11 cellular contexts compared by ENCODE assay signal in the genomic region with DNA sequence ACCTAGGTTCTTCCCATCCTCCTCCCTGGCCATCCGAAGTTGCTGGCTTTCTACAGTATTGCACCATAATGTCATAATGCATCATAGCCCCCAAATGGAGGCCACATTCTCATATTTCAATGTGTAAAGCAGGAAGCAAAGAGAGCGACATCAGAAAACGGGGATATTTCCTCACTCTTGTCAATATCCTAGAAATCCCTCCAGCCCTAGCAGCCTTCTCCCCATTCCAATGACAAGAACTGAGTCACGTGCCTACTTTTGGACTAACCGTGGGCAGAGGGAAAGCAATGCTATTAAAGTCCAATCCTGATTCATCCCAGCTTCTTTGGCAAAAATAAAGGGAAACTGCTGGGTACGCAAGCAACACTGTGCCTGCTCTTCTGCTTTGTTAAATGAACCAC. TPM values are rescaled to one million over a fixed set of nuclear protein-coding genes. Genes with fewer than 3 reads are reported as not detected.
DNase-seq lines count a peak whose midpoint lies in the region; ATAC-seq and TF ChIP-seq lines count a peak whose summit lies in the region.
"Had no signal": no experiment of that assay in that cellular context is flagged by ENCODE, and none has a peak within 500 bp of the region (broad histone marks: within the 10 kb centered on the region; RNA-seq: fewer than 3 reads in every experiment).

No MANE protein-coding gene starts in this region.

- WGBS in spleen, 5 donors, result 59 to 73% (median 64%) methylated on average over 6 of the region's 6 CpGs
- WGBS in upper lobe of left lung, 2 donors, result 54 to 74% methylated on average over 6 of the region's 6 CpGs

- TF ChIP-seq CTCF in HFF-Myc (IDR thresholded peaks at IDR 0.05; ENCODE audit: low read depth, low read length, missing control alignments) (no peak), glutamatergic neuron (IDR thresholded peaks at IDR 0.05; ENCODE audit: partially characterized antibody, unreplicated experiment) (no peak), spleen (IDR thresholded peaks at IDR 0.05 in 8 of 11, conservative IDR thresholded peaks at IDR 0.05 in 3 of 11) (no peak), upper lobe of left lung (IDR thresholded peaks at IDR 0.05) (no peak)

- H3K4me1 Mint-ChIP-seq in glutamatergic neuron (ENCODE audit: low read depth, unreplicated experiment), result peaks cover 12% of the 10 kb centered on the region

- peaks cover 12% of the 10 kb centered on the region for H3K9me3 Mint-ChIP-seq in glutamatergic neuron (ENCODE audit: unreplicated experiment)
- H3K9me3 Mint-ChIP-seq: stimulated activated naive CD8-positive, alpha-beta T cell treated with anti-CD3 and anti-CD28 coated beads, Interleukin-15, Interleukin-2, amounts not matched to agents 100 ng/mL and 50 ng/mL, for 24 hours had no signal

- ATAC-seq in GM21423 (IDR thresholded peaks at IDR 0.05; ENCODE audit: unreplicated experiment) (no peak), upper lobe of left lung (ENCODE audit: low FRiP score in 2 of 2) (no peak)

- H3K36me3 Mint-ChIP-seq in glutamatergic neuron (ENCODE audit: unreplicated experiment), result no peaks in the 10 kb centered on the region

- intact Hi-C loops in spleen (cut with DNase I; ENCODE audit: low total_unique reads), result loop anchor here (10.0 kb wide), 1 partner anchor 225 kb away; no protein-coding TSS in a partner anchor

- DNase-seq in HFF-Myc (ENCODE audit: extremely low read depth, low read depth), result no peak
- peak; percentile 77 for DNase-seq in adipocyte (ENCODE audit: low read depth)
- no peak for DNase-seq in glutamatergic neuron
- DNase-seq in spleen, result no peak
- no peak for DNase-seq in NCI-H510A (lab: John Stamatoyannopoulos, UW)
- no peak for DNase-seq in upper lobe of left lung
- DNase-seq: dermis blood vessel endothelial cell, kidney glomerular epithelial cell, MG63 had no signal

- no peak for TF ChIP-seq EP300 in upper lobe of left lung (IDR thresholded peaks at IDR 0.05)

- H3K9me3 ChIP-seq in adipocyte (ENCODE audit: control insufficient read depth, low read length) (no peaks in the 10 kb centered on the region), spleen (no peaks in the 10 kb centered on the region), upper lobe of left lung (no peaks in the 10 kb centered on the region)
- H3K9me3 ChIP-seq: MG63 had no signal

- H3K27me3 ChIP-seq in adipocyte (replicated peaks; ENCODE audit: control insufficient read depth, insufficient read depth, low read length) (no peaks in the 10 kb centered on the region), spleen (replicated peaks in 1 of 7) (no peaks in the 10 kb centered on the region), upper lobe of left lung (no peaks in the 10 kb centered on the region)
- H3K27me3 ChIP-seq: MG63 had no signal

- H3K4me1 ChIP-seq in adipocyte (ENCODE audit: control insufficient read depth, insufficient read depth, low read length), result peaks cover 15% of the 10 kb centered on the region
- peaks cover 4 to 28% (median 11%) of the 10 kb centered on the region in 6 donors for H3K4me1 ChIP-seq in spleen
- peaks cover 0 to 9% (median 5%) of the 10 kb centered on the region in 4 donors for H3K4me1 ChIP-seq in upper lobe of left lung

- H3K4me3 ChIP-seq in HFF-Myc (replicated peaks; ENCODE audit: low read depth, low read length) (peak overlapping the region; percentile 20; the same call in 1 of the 2 replicates), adipocyte (ENCODE audit: low read length) (peak overlapping the region; percentile 61), spleen (peak overlapping the region in 2 of 8 donors; percentile 6 to 24), upper lobe of left lung (peak overlapping the region in 1 of 4 donors; percentile 6)
- H3K4me3 ChIP-seq: MG63 had no signal

- no peak overlapping the region for H3K27ac Mint-ChIP-seq in glutamatergic neuron (ENCODE audit: unreplicated experiment)
- H3K27ac Mint-ChIP-seq: stimulated activated naive CD8-positive, alpha-beta T cell treated with anti-CD3 and anti-CD28 coated beads, Interleukin-15, Interleukin-2, amounts not matched to agents 100 ng/mL and 50 ng/mL, for 24 hours had no signal

- H3K4me3 Mint-ChIP-seq in glutamatergic neuron (ENCODE audit: unreplicated experiment), result peak overlapping the region; percentile 35
- H3K4me3 Mint-ChIP-seq: stimulated activated naive CD8-positive, alpha-beta T cell treated with anti-CD3 and anti-CD28 coated beads, Interleukin-15, Interleukin-2, amounts not matched to agents 100 ng/mL and 50 ng/mL, for 24 hours had no signal

- peaks cover 5% of the 10 kb centered on the region for H3K27me3 Mint-ChIP-seq in glutamatergic neuron (ENCODE audit: unreplicated experiment)

- H3K36me3 ChIP-seq in adipocyte (ENCODE audit: control insufficient read depth, insufficient read depth, low read length, severe bottlenecking) (no peaks in the 10 kb centered on the region), spleen (no peaks in the 10 kb centered on the region), upper lobe of left lung (no peaks in the 10 kb centered on the region)
- H3K36me3 ChIP-seq: MG63 had no signal

- peak overlapping the region; percentile 22 for H3K9ac ChIP-seq in adipocyte (ENCODE audit: low read length)

- H3K27ac ChIP-seq in spleen, result peak overlapping the region in 7 of 8 donors; percentile 3 to 46 (median 35)
- H3K27ac ChIP-seq in upper lobe of left lung, result peak overlapping the region in 1 of 4 donors; percentile 22

- TF ChIP-seq POLR2A in spleen (IDR thresholded peaks at IDR 0.05), result no peak
- TF ChIP-seq POLR2A in upper lobe of left lung (IDR thresholded peaks at IDR 0.05), result no peak

RNA-seq across cellular contexts. Expression of gene RAP2A, which starts 4.3 kb away (rescaled TPM):
- total RNA-seq in glutamatergic neuron (ENCODE audit: unreplicated experiment) (51.2 TPM), spleen (10 to 100 TPM; 21.5 to 39.0 (median 32.1) TPM), upper lobe of left lung (10 to 100 TPM; 17.8 to 55.4 (median 31.5) TPM)
- 10 to 100 TPM in 1 of 3 donors, 1 to 10 TPM in 2; 5.2 to 10.5 (median 8.0) TPM for polyA plus RNA-seq in spleen
